In the genomic region with DNA sequence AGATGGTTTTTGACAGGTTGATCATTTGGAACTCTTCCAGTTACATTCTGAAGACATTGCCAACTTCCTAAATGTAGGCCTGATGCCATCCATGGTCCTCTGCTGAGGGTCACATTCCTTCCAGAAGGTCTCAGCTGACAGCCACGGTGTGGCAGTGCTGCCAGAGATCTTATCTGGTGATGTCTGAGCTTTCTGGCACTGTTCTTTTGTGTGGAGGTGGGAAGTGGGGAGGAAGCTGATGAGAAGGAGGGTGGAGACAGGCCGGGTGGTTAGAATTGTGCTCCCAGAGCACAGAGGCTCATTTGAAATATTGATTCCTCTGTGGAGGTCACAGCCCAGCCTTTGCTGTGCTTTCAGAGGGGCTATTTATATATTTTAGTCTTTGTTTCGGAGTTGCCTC, we compare ENCODE assay signal across 24 cellular contexts. TPM values are rescaled to one million over a fixed set of nuclear protein-coding genes. Genes with fewer than 3 reads are reported as not detected.
A peak's percentile ranks its signal among the peaks of the same experiment; 100 is the strongest.
DNase-seq lines count a peak whose midpoint lies in the region; ATAC-seq and TF ChIP-seq lines count a peak whose summit lies in the region.
"Had no signal": no experiment of that assay in that cellular context is flagged by ENCODE, and none has a peak within 500 bp of the region (broad histone marks: within the 10 kb centered on the region; RNA-seq: fewer than 3 reads in every experiment).

No MANE protein-coding gene starts in this region.

- H4K20me1 ChIP-seq in mammary epithelial cell (ENCODE audit: insufficient read depth, low read length) (no peaks in the 10 kb centered on the region), OCI-LY3 (ENCODE audit: insufficient read depth, low read length) (no peaks in the 10 kb centered on the region)
- H4K20me1 ChIP-seq: BLaER1 treated with 17β-estradiol and CSF1 and Interleukin-3, amounts not matched to agents 10 nM and 100 nM had no signal

- peak overlapping the region; percentile 15 for H2AFZ ChIP-seq in mammary epithelial cell (ENCODE audit: low read depth, low read length)
- H2AFZ ChIP-seq in OCI-LY3 (ENCODE audit: low read depth, low read length): peak overlapping the region; percentile 13; the same call in 1 of the 2 replicates

- no peak for ATAC-seq in stimulated activated effector memory CD8-positive, alpha-beta T cell treated with anti-CD3 and anti-CD28 coated beads, Interleukin-12 subunit alpha, Interleukin-12 subunit beta, amount 100 ng/mL, for 72 hours
- ATAC-seq in GM18909 (IDR thresholded peaks at IDR 0.05; ENCODE audit: poor library complexity, unreplicated experiment) (no peak), HG03196 (IDR thresholded peaks at IDR 0.05; ENCODE audit: unreplicated experiment) (no peak)
- ATAC-seq: activated T-helper 17 cell treated with anti-CD3 and anti-CD28 coated beads, Interleukin-2, amount 50 U/mL, for 72 hours; esophagus mucosa; gastrocnemius medialis; Panc1 had no signal

- H3K4me1 Mint-ChIP-seq in stimulated activated effector memory CD8-positive, alpha-beta T cell treated with anti-CD3 and anti-CD28 coated beads, Interleukin-12 subunit alpha, Interleukin-12 subunit beta, amount 100 ng/mL, for 72 hours: peaks cover 4% of the 10 kb centered on the region

- no peaks in the 10 kb centered on the region for H3K27me3 ChIP-seq in mammary epithelial cell (ENCODE audit: insufficient read depth, low read length)
- no peaks in the 10 kb centered on the region for H3K27me3 ChIP-seq in breast epithelium
- H3K27me3 ChIP-seq in OCI-LY3 (ENCODE audit: low read depth, low read length): no peaks in the 10 kb centered on the region
- no peaks in the 10 kb centered on the region for H3K27me3 ChIP-seq in left ventricle myocardium inferior (ENCODE audit: low read depth)
- H3K27me3 ChIP-seq in esophagus muscularis mucosa: no peaks in the 10 kb centered on the region
- H3K27me3 ChIP-seq: ascending aorta; BLaER1 treated with 17β-estradiol and CSF1 and Interleukin-3, amounts not matched to agents 10 nM and 100 nM; gastrocnemius medialis had no signal

- TF ChIP-seq CTCF in mammary epithelial cell (conservative IDR thresholded peaks at IDR 0.05 in 1 of 2, IDR thresholded peaks at IDR 0.05 in 1 of 2; ENCODE audit: extremely low read depth in 1 of 2, insufficient read depth in 1 of 2, low read depth in 1 of 2, low read length in 2 of 2) (no peak), breast epithelium (IDR thresholded peaks at IDR 0.05) (no peak), OCI-LY3 (IDR thresholded peaks at IDR 0.05; ENCODE audit: low read depth, low read length) (no peak), left ventricle myocardium inferior (IDR thresholded peaks at IDR 0.05; ENCODE audit: borderline replicate concordance) (no peak), esophagus muscularis mucosa (IDR thresholded peaks at IDR 0.05) (no peak)

- no peak overlapping the region for H3K4me3 ChIP-seq in mammary epithelial cell (replicated peaks in 1 of 3; ENCODE audit: insufficient read depth in 1 of 3, low read depth in 2 of 3, low read length in 3 of 3)
- no peak overlapping the region for H3K4me3 ChIP-seq in breast epithelium
- H3K4me3 ChIP-seq in OCI-LY3 (ENCODE audit: low read length): no peak overlapping the region
- no peak overlapping the region for H3K4me3 ChIP-seq in left ventricle myocardium inferior
- H3K4me3 ChIP-seq in esophagus muscularis mucosa: no peak overlapping the region
- H3K4me3 ChIP-seq: ascending aorta; BLaER1 treated with 17β-estradiol and CSF1 and Interleukin-3, amounts not matched to agents 10 nM and 100 nM; gastrocnemius medialis had no signal

- H3K27ac ChIP-seq in mammary epithelial cell (ENCODE audit: insufficient read depth, low read depth, low read length): no peak overlapping the region
- no peak overlapping the region for H3K27ac ChIP-seq in breast epithelium
- no peak overlapping the region for H3K27ac ChIP-seq in OCI-LY3 (ENCODE audit: low read length)
- H3K27ac ChIP-seq in left ventricle myocardium inferior (replicated peaks): peak overlapping the region; percentile 31
- no peak overlapping the region for H3K27ac ChIP-seq in esophagus muscularis mucosa (replicated peaks in 1 of 4)
- H3K27ac ChIP-seq: ascending aorta; BLaER1 treated with 17β-estradiol and CSF1 and Interleukin-3, amounts not matched to agents 10 nM and 100 nM; gastrocnemius medialis had no signal

- H3K4me3 Mint-ChIP-seq in stimulated activated effector memory CD8-positive, alpha-beta T cell treated with anti-CD3 and anti-CD28 coated beads, Interleukin-12 subunit alpha, Interleukin-12 subunit beta, amount 100 ng/mL, for 72 hours: no peak overlapping the region
- H3K4me3 Mint-ChIP-seq: activated CD4-positive, alpha-beta T cell treated with anti-CD3 and anti-CD28 coated beads, Interleukin-2, amount 10 ng/mL, durations not matched to agents 7 days and 5 days; activated naive CD8-positive, alpha-beta T cell; activated T-helper 17 cell treated with anti-CD3 and anti-CD28 coated beads, Interleukin-2, amount 50 U/mL, for 72 hours; H9; memory B cell; naive B cell; type B pancreatic cell had no signal

- H3K36me3 ChIP-seq in mammary epithelial cell (ENCODE audit: insufficient read depth, low read length) (no peaks in the 10 kb centered on the region), breast epithelium (no peaks in the 10 kb centered on the region), OCI-LY3 (replicated peaks; ENCODE audit: low read depth, low read length) (peaks cover 10% of the 10 kb centered on the region), left ventricle myocardium inferior (no peaks in the 10 kb centered on the region), esophagus muscularis mucosa (no peaks in the 10 kb centered on the region)
- H3K36me3 ChIP-seq: ascending aorta; BLaER1 treated with 17β-estradiol and CSF1 and Interleukin-3, amounts not matched to agents 10 nM and 100 nM; gastrocnemius medialis had no signal

- TF ChIP-seq POLR2A in breast epithelium (IDR thresholded peaks at IDR 0.05) (no peak), esophagus muscularis mucosa (IDR thresholded peaks at IDR 0.05; ENCODE audit: low read depth) (no peak)

- WGBS in mammary epithelial cell (ENCODE audit: low coverage, missing lambda C conversion rate): 15% methylated on average over 3 of the region's 3 CpGs
- WGBS in esophagus muscularis mucosa: 8% methylated on average over 3 of the region's 3 CpGs

- H3K9ac ChIP-seq in mammary epithelial cell (ENCODE audit: insufficient read depth, low read length) (no peak overlapping the region), OCI-LY3 (ENCODE audit: low read length) (no peak overlapping the region)
- H3K9ac ChIP-seq: BLaER1 treated with 17β-estradiol and CSF1 and Interleukin-3, amounts not matched to agents 10 nM and 100 nM had no signal

- peak overlapping the region; percentile 24 for H3K27ac Mint-ChIP-seq in stimulated activated effector memory CD8-positive, alpha-beta T cell treated with anti-CD3 and anti-CD28 coated beads, Interleukin-12 subunit alpha, Interleukin-12 subunit beta, amount 100 ng/mL, for 72 hours
- H3K27ac Mint-ChIP-seq: activated CD4-positive, alpha-beta T cell treated with anti-CD3 and anti-CD28 coated beads, Interleukin-2, amount 10 ng/mL, durations not matched to agents 7 days and 5 days; activated naive CD8-positive, alpha-beta T cell; activated T-helper 17 cell treated with anti-CD3 and anti-CD28 coated beads, Interleukin-2, amount 50 U/mL, for 72 hours; H9; memory B cell; type B pancreatic cell had no signal

- dilution Hi-C loops in mammary epithelial cell (cut with HindIII; ENCODE audit: low sequenced_read_pairs): no loop called here

- intact Hi-C loops in mammary epithelial cell (cut with micrococcal nuclease): no loop called here
- intact Hi-C loops in breast epithelium (cut with DNase I; ENCODE audit: low total_unique reads): no loop called here
- intact Hi-C loops in left ventricle myocardium inferior (cut with micrococcal nuclease): no loop called here
- intact Hi-C loops in esophagus muscularis mucosa (cut with DNase I): no loop called here

- in situ Hi-C loops in mammary epithelial cell (cut with MboI; ENCODE audit: low sequenced_read_pairs in 2 of 2): no loop called here

- TF ChIP-seq EP300 in esophagus muscularis mucosa (IDR thresholded peaks at IDR 0.05): no peak

- no peaks in the 10 kb centered on the region for H3K79me2 ChIP-seq in mammary epithelial cell (ENCODE audit: insufficient read depth, low read length)
- no peaks in the 10 kb centered on the region for H3K79me2 ChIP-seq in OCI-LY3 (ENCODE audit: low read length)

- no peak overlapping the region for H3K4me2 ChIP-seq in mammary epithelial cell (ENCODE audit: insufficient read depth, low read depth, low read length)
- H3K4me2 ChIP-seq in OCI-LY3 (ENCODE audit: low read length): no peak overlapping the region
- H3K4me2 ChIP-seq: BLaER1 treated with 17β-estradiol and CSF1 and Interleukin-3, amounts not matched to agents 10 nM and 100 nM had no signal

- H3K9me3 Mint-ChIP-seq in stimulated activated effector memory CD8-positive, alpha-beta T cell treated with anti-CD3 and anti-CD28 coated beads, Interleukin-12 subunit alpha, Interleukin-12 subunit beta, amount 100 ng/mL, for 72 hours: no peaks in the 10 kb centered on the region
- H3K9me3 Mint-ChIP-seq: activated CD4-positive, alpha-beta T cell treated with anti-CD3 and anti-CD28 coated beads, Interleukin-2, amount 10 ng/mL, durations not matched to agents 7 days and 5 days; activated T-helper 17 cell treated with anti-CD3 and anti-CD28 coated beads, Interleukin-2, amount 50 U/mL, for 72 hours; memory B cell; naive B cell; type B pancreatic cell had no signal

- CTCF ChIA-PET in mammary epithelial cell (lab: Charles Lee; ENCODE audit: low non-redundant PET): no interaction called here

- no peak for DNase-seq in mammary epithelial cell
- DNase-seq in breast epithelium (ENCODE audit: low spot score in 2 of 2): no peak
- no peak for DNase-seq in left ventricle myocardium inferior
- no peak for DNase-seq in stimulated activated effector memory CD8-positive, alpha-beta T cell treated with anti-CD3 and anti-CD28 coated beads, Interleukin-12 subunit alpha, Interleukin-12 subunit beta, amount 100 ng/mL, for 72 hours (ENCODE audit: low spot score in 2 of 2)
- DNase-seq in esophagus muscularis mucosa (ENCODE audit: extremely low spot score): no peak
- DNase-seq: activated CD4-positive, alpha-beta T cell treated with anti-CD3 and anti-CD28 coated beads, Interleukin-2, amount 10 ng/mL, durations not matched to agents 7 days and 5 days; gastrocnemius medialis; H9; KBM-7; MV-4-11; naive B cell; NCI-H187; stimulated activated CD8-positive, alpha-beta memory T cell treated with anti-CD3 and anti-CD28 coated beads, Interleukin-4, amount 100 ng/mL, for 48 hours had no signal

- no peaks in the 10 kb centered on the region for H3K36me3 Mint-ChIP-seq in stimulated activated effector memory CD8-positive, alpha-beta T cell treated with anti-CD3 and anti-CD28 coated beads, Interleukin-12 subunit alpha, Interleukin-12 subunit beta, amount 100 ng/mL, for 72 hours
- H3K36me3 Mint-ChIP-seq: activated naive CD8-positive, alpha-beta T cell; memory B cell; naive B cell; type B pancreatic cell had no signal

- H3K9me3 ChIP-seq in mammary epithelial cell (replicated peaks; ENCODE audit: insufficient read depth, low read length) (no peaks in the 10 kb centered on the region), breast epithelium (no peaks in the 10 kb centered on the region), OCI-LY3 (ENCODE audit: insufficient read depth, low read length) (peaks cover 11% of the 10 kb centered on the region; the same call in 1 of the 2 replicates), left ventricle myocardium inferior (replicated peaks) (no peaks in the 10 kb centered on the region), esophagus muscularis mucosa (no peaks in the 10 kb centered on the region)
- H3K9me3 ChIP-seq: ascending aorta, gastrocnemius medialis had no signal

- no TSS peak for BruUV-seq in mammary epithelial cell (replicated peaks; lab: Mats Ljungman, UMichigan)

- H3K4me1 ChIP-seq in mammary epithelial cell (ENCODE audit: insufficient read depth, low read length): no peaks in the 10 kb centered on the region
- peaks cover 0 to 3% of the 10 kb centered on the region in 2 donors for H3K4me1 ChIP-seq in breast epithelium
- H3K4me1 ChIP-seq in OCI-LY3 (ENCODE audit: low read length): peaks cover 7% of the 10 kb centered on the region; the same call in 1 of the 2 replicates
- peaks cover 30% of the 10 kb centered on the region for H3K4me1 ChIP-seq in left ventricle myocardium inferior
- H3K4me1 ChIP-seq in esophagus muscularis mucosa: peaks cover 0 to 18% (median 13%) of the 10 kb centered on the region in 4 donors
- H3K4me1 ChIP-seq: ascending aorta, gastrocnemius medialis had no signal

RNA-seq across cellular contexts. Expression of gene MTIF3, which starts 16.1 kb away (rescaled TPM):
- total RNA-seq in mammary epithelial cell: 10 to 100 TPM; 32.2 to 35.5 TPM
- 41.7 TPM for polyA plus RNA-seq in mammary epithelial cell
- polyA minus RNA-seq in mammary epithelial cell: 21.4 TPM
- 100 to 1,000 TPM in 1 of 3 donors, 10 to 100 TPM in 2; 67.5 to 146 (median 72.7) TPM for total RNA-seq in breast epithelium
- total RNA-seq in left ventricle myocardium inferior: 140 TPM
- 10 to 100 TPM; 45.1 to 86.6 (median 67.5) TPM for total RNA-seq in esophagus muscularis mucosa

RNA-seq across cellular contexts. Expression of gene GTF3A, which starts 42.1 kb away (rescaled TPM):
- total RNA-seq in mammary epithelial cell: 10 to 100 TPM; 62.0 to 69.3 TPM
- polyA plus RNA-seq in mammary epithelial cell: 83.1 TPM
- 24.3 TPM for polyA minus RNA-seq in mammary epithelial cell
- 100 to 1,000 TPM; 124 to 186 (median 175) TPM for total RNA-seq in breast epithelium
- total RNA-seq in left ventricle myocardium inferior: 176 TPM
- total RNA-seq in esophagus muscularis mucosa: 100 to 1,000 TPM; 129 to 197 (median 140) TPM
